1 cellular context compared by ENCODE assay signal in genomic region chr11:76782526-76783293, GRCh38.
TF ChIP-seq lines count a peak whose summit lies in the region.

No MANE protein-coding gene starts in this region.

TF ChIP-seq in K562, 482 proteins besides CTCF, POLR2A, EP300 and RAD21 (continued from another document and continues in another):
- TF ChIP-seq, protein P1, sequence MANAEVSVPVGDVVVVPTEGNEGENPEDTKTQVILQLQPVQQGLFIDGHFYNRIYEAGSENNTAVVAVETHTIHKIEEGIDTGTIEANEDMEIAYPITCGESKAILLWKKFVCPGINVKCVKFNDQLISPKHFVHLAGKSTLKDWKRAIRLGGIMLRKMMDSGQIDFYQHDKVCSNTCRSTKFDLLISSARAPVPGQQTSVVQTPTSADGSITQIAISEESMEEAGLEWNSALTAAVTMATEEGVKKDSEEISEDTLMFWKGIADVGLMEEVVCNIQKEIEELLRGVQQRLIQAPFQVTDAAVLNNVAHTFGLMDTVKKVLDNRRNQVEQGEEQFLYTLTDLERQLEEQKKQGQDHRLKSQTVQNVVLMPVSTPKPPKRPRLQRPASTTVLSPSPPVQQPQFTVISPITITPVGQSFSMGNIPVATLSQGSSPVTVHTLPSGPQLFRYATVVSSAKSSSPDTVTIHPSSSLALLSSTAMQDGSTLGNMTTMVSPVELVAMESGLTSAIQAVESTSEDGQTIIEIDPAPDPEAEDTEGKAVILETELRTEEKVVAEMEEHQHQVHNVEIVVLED (CRISPR knock-in tag; IDR thresholded peaks at IDR 0.05): no peak
- TF ChIP-seq, protein P2, sequence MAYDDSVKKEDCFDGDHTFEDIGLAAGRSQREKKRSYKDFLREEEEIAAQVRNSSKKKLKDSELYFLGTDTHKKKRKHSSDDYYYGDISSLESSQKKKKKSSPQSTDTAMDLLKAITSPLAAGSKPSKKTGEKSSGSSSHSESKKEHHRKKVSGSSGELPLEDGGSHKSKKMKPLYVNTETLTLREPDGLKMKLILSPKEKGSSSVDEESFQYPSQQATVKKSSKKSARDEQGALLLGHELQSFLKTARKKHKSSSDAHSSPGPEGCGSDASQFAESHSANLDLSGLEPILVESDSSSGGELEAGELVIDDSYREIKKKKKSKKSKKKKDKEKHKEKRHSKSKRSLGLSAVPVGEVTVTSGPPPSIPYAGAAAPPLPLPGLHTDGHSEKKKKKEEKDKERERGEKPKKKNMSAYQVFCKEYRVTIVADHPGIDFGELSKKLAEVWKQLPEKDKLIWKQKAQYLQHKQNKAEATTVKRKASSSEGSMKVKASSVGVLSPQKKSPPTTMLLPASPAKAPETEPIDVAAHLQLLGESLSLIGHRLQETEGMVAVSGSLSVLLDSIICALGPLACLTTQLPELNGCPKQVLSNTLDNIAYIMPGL (CRISPR knock-in tag; IDR thresholded peaks at IDR 0.05): no peak; the same call in 1 of the 2 replicates
- no peak for TF ChIP-seq ZNF444 (CRISPR knock-in tag; IDR thresholded peaks at IDR 0.05)
- no peak for TF ChIP-seq FIP1L1 (IDR thresholded peaks at IDR 0.05; ENCODE audit: low read depth, low read length, poor library complexity, severe bottlenecking)
- TF ChIP-seq CEBPG (CRISPR knock-in tag; IDR thresholded peaks at IDR 0.05): no peak
- TF ChIP-seq CEBPG (tag; conservative IDR thresholded peaks at IDR 0.05 in 1 of 2, IDR thresholded peaks at IDR 0.05 in 1 of 2): no peak
- TF ChIP-seq SRSF9 (IDR thresholded peaks at IDR 0.05; ENCODE audit: borderline replicate concordance, low read depth, low read length): no peak
- no peak for TF ChIP-seq ZNF174 (CRISPR knock-in tag; IDR thresholded peaks at IDR 0.05)
- TF ChIP-seq TEAD2 (tag; IDR thresholded peaks at IDR 0.05): no peak
- TF ChIP-seq JUN (IDR thresholded peaks at IDR 0.05; ENCODE audit: borderline replicate concordance, low read depth, low read length): 0 out of 2 replicates have a peak, but pooled peaks have one; percentile 10
- no peak for TF ChIP-seq JUN (CRISPR knock-in tag; IDR thresholded peaks at IDR 0.05; ENCODE audit: borderline replicate concordance)
- TF ChIP-seq ZFX (CRISPR knock-in tag; IDR thresholded peaks at IDR 0.05): no peak
- TF ChIP-seq RBM14 (IDR thresholded peaks at IDR 0.05; ENCODE audit: borderline replicate concordance, insufficient read depth, low read depth, low read length): no peak
- TF ChIP-seq, protein P3, sequence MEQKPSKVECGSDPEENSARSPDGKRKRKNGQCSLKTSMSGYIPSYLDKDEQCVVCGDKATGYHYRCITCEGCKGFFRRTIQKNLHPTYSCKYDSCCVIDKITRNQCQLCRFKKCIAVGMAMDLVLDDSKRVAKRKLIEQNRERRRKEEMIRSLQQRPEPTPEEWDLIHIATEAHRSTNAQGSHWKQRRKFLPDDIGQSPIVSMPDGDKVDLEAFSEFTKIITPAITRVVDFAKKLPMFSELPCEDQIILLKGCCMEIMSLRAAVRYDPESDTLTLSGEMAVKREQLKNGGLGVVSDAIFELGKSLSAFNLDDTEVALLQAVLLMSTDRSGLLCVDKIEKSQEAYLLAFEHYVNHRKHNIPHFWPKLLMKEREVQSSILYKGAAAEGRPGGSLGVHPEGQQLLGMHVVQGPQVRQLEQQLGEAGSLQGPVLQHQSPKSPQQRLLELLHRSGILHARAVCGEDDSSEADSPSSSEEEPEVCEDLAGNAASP (IDR thresholded peaks at IDR 0.05): no peak
- TF ChIP-seq ZNF695 (CRISPR knock-in tag; IDR thresholded peaks at IDR 0.05): no peak
- TF ChIP-seq SMC3 (conservative IDR thresholded peaks at IDR 0.05; ENCODE audit: insufficient read depth, low read depth, low read length): no peak
- TF ChIP-seq ZNF212 (CRISPR knock-in tag; IDR thresholded peaks at IDR 0.05): no peak
- TF ChIP-seq HDAC8 (tag; IDR thresholded peaks at IDR 0.05): no peak
- no peak; the same call in 1 of the 2 replicates for TF ChIP-seq RAD51 (IDR thresholded peaks at IDR 0.05; ENCODE audit: borderline replicate concordance, low read depth)
- TF ChIP-seq THRAP3 (IDR thresholded peaks at IDR 0.05; ENCODE audit: borderline replicate concordance): no peak
- TF ChIP-seq PML (IDR thresholded peaks at IDR 0.05; ENCODE audit: low read length): no peak; the same call in 1 of the 2 replicates
- TF ChIP-seq ZSCAN32 (CRISPR knock-in tag; IDR thresholded peaks at IDR 0.05): no peak
- TF ChIP-seq HNRNPLL (IDR thresholded peaks at IDR 0.05; ENCODE audit: low read depth, low read length, poor library complexity, severe bottlenecking): no peak
- TF ChIP-seq DNMT1 (IDR thresholded peaks at IDR 0.05): no peak
- TF ChIP-seq ZFP36 (IDR thresholded peaks at IDR 0.05; ENCODE audit: low read depth, low read length, partially characterized antibody): no peak
- no peak for TF ChIP-seq L3MBTL2 (IDR thresholded peaks at IDR 0.05)
- TF ChIP-seq POLR2AphosphoS5 (IDR thresholded peaks at IDR 0.05; ENCODE audit: control insufficient read depth, insufficient read depth, low read depth, low read length): 0 out of 2 replicates have a peak, but pooled peaks have one; percentile 18
- TF ChIP-seq MED1 (CRISPR knock-in tag; IDR thresholded peaks at IDR 0.05; ENCODE audit: borderline replicate concordance): no peak
- no peak for TF ChIP-seq TAF15 (IDR thresholded peaks at IDR 0.05; ENCODE audit: low read depth, low read length)
- no peak for TF ChIP-seq CGGBP1 (CRISPR knock-in tag; IDR thresholded peaks at IDR 0.05)
- TF ChIP-seq CHD7 (IDR thresholded peaks at IDR 0.05; ENCODE audit: low read depth, low read length): no peak
- TF ChIP-seq ZNF253 (CRISPR knock-in tag; conservative IDR thresholded peaks at IDR 0.05): no peak
- TF ChIP-seq ZZZ3 (IDR thresholded peaks at IDR 0.05): no peak
- no peak; the same call in 1 of the 2 replicates for TF ChIP-seq MAFK (IDR thresholded peaks at IDR 0.05; ENCODE audit: low read length)
- TF ChIP-seq MYNN (IDR thresholded peaks at IDR 0.05): no peak
- no peak for TF ChIP-seq MYNN (CRISPR knock-in tag; IDR thresholded peaks at IDR 0.05)
- TF ChIP-seq ZNF311 (CRISPR knock-in tag; IDR thresholded peaks at IDR 0.05): no peak
- no peak for TF ChIP-seq E2F1 (CRISPR knock-in tag; IDR thresholded peaks at IDR 0.05)
- TF ChIP-seq, protein P4, sequence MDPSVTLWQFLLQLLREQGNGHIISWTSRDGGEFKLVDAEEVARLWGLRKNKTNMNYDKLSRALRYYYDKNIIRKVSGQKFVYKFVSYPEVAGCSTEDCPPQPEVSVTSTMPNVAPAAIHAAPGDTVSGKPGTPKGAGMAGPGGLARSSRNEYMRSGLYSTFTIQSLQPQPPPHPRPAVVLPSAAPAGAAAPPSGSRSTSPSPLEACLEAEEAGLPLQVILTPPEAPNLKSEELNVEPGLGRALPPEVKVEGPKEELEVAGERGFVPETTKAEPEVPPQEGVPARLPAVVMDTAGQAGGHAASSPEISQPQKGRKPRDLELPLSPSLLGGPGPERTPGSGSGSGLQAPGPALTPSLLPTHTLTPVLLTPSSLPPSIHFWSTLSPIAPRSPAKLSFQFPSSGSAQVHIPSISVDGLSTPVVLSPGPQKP (CRISPR knock-in tag; IDR thresholded peaks at IDR 0.05): no peak
- TF ChIP-seq CCAR2 (IDR thresholded peaks at IDR 0.05; ENCODE audit: low read depth, low read length): no peak
- TF ChIP-seq OTX1 (CRISPR knock-in tag; IDR thresholded peaks at IDR 0.05): no peak
- peak; percentile 15; the same call in 1 of the 2 replicates for TF ChIP-seq TEAD4 (IDR thresholded peaks at IDR 0.05; ENCODE audit: low read length)
- no peak for TF ChIP-seq TEAD4 (CRISPR knock-in tag; IDR thresholded peaks at IDR 0.05; ENCODE audit: borderline replicate concordance)
- no peak; the same call in 1 of the 2 replicates for TF ChIP-seq MTA1 (IDR thresholded peaks at IDR 0.05; ENCODE audit: borderline replicate concordance)
- no peak for TF ChIP-seq KAT8 (IDR thresholded peaks at IDR 0.05; ENCODE audit: low read depth)
- no peak for TF ChIP-seq NFE2L1 (tag; IDR thresholded peaks at IDR 0.05; ENCODE audit: borderline replicate concordance, low read depth)
